In genomic region chr2:87499860-87500259, GRCh38 we compare ENCODE assay signal across 1 cellular context.
A peak's percentile ranks its signal among the peaks of the same experiment; 100 is the strongest.
TF ChIP-seq lines count a peak whose summit lies in the region.

No MANE protein-coding gene starts in this region.

TF ChIP-seq in endothelial cell of umbilical vein, 7 proteins besides CTCF, POLR2A, EP300 and RAD21:
- TF ChIP-seq FOS (IDR thresholded peaks at IDR 0.05; ENCODE audit: borderline replicate concordance, insufficient read depth, low read length) = peak; percentile 8
- peak; percentile 27 for TF ChIP-seq GATA2 (IDR thresholded peaks at IDR 0.05; ENCODE audit: insufficient read depth, insufficient read length, low read depth, low read length)
- peak; percentile 26 for TF ChIP-seq JUN (IDR thresholded peaks at IDR 0.05; ENCODE audit: borderline replicate concordance, insufficient read depth, insufficient read length, low read depth)
